9 cellular contexts compared by ENCODE assay signal in genomic region chr10:6128591-6129383, GRCh38. TPM values are rescaled to one million over a fixed set of nuclear protein-coding genes. Genes with fewer than 3 reads are reported as not detected.
A peak's percentile ranks its signal among the peaks of the same experiment; 100 is the strongest.
DNase-seq lines count a peak whose midpoint lies in the region; ATAC-seq and TF ChIP-seq lines count a peak whose summit lies in the region.
"Had no signal": no experiment of that assay in that cellular context is flagged by ENCODE, and none has a peak within 500 bp of the region (broad histone marks: within the 10 kb centered on the region; RNA-seq: fewer than 3 reads in every experiment).

No MANE protein-coding gene starts in this region.

- no peak overlapping the region for H2AFZ ChIP-seq in PC-9
- H2AFZ ChIP-seq in osteoblast (ENCODE audit: low read length), result no peak overlapping the region

- H3K9me2 ChIP-seq in PC-9 (ENCODE audit: insufficient read depth), result no peaks in the 10 kb centered on the region

- no peaks in the 10 kb centered on the region for H3K79me2 ChIP-seq in PC-9 (ENCODE audit: low read depth)
- H3K79me2 ChIP-seq in osteoblast (ENCODE audit: insufficient read depth, low read length), result no peaks in the 10 kb centered on the region

- H3K27me3 ChIP-seq in PC-9 (ENCODE audit: insufficient read depth, low read depth) (no peaks in the 10 kb centered on the region), osteoblast (ENCODE audit: insufficient read depth, low read length) (peaks cover 10% of the 10 kb centered on the region)

- DNase-seq in GM03348 (ENCODE audit: low spot score) (peak; percentile 58), PC-9 (peak in 1 of 2 experiments; percentile 43), fibroblast of peridontal ligament (ENCODE audit: extremely low read depth) (peak; percentile 30), osteoblast (ENCODE audit: insufficient read length, low spot score, missing footprints) (no peak), cerebellar cortex (ENCODE audit: low spot score) (no peak)
- DNase-seq: Karpas-422 had no signal

- no TSS peak for BruUV-seq in PC-9 (replicated peaks; lab: Mats Ljungman, UMichigan)

- no peak for TF ChIP-seq CTCF in PC-9 (conservative IDR thresholded peaks at IDR 0.05)
- TF ChIP-seq CTCF in osteoblast (IDR thresholded peaks at IDR 0.05; ENCODE audit: extremely low read depth, low read depth, low read length), result no peak

- CTCF ChIA-PET in PC-9 (lab: Charles Lee), result no interaction called here

- POLR2A ChIA-PET in PC-9 (lab: Charles Lee; ENCODE audit: unreplicated experiment), result no interaction called here

- H3K4me3 ChIP-seq in PC-9 (no peak overlapping the region), osteoblast (ENCODE audit: insufficient read depth, low read length) (no peak overlapping the region)
- H3K4me3 ChIP-seq: HAP-1 had no signal

- H3K27ac ChIP-seq in PC-9, result no peak overlapping the region
- no peak overlapping the region for H3K27ac ChIP-seq in osteoblast (ENCODE audit: low read depth, low read length)

- peak overlapping the region; percentile 26 for H3K4me2 ChIP-seq in PC-9
- peak overlapping the region; percentile 9 for H3K4me2 ChIP-seq in osteoblast (ENCODE audit: insufficient read depth, low read length)

- peaks cover 4% of the 10 kb centered on the region; the same call in 1 of the 2 replicates for H3K4me1 ChIP-seq in PC-9 (replicated peaks; ENCODE audit: insufficient read depth)
- peaks cover 6% of the 10 kb centered on the region for H3K4me1 ChIP-seq in osteoblast (ENCODE audit: insufficient read depth, low read length)

- intact Hi-C loops in PC-9 (cut with micrococcal nuclease; ENCODE audit: unreplicated experiment), result no loop called here

- H4K20me1 ChIP-seq in PC-9 (ENCODE audit: insufficient read depth) (no peaks in the 10 kb centered on the region), osteoblast (ENCODE audit: insufficient read depth, low read length) (no peaks in the 10 kb centered on the region)

- no peaks in the 10 kb centered on the region for H3F3A ChIP-seq in PC-9 (ENCODE audit: insufficient read depth, low read depth)

- H3K36me3 ChIP-seq in PC-9 (ENCODE audit: low read depth), result no peaks in the 10 kb centered on the region
- H3K36me3 ChIP-seq in osteoblast (ENCODE audit: insufficient read depth, low read length), result no peaks in the 10 kb centered on the region
- H3K36me3 ChIP-seq: HAP-1 had no signal

- H3K9me3 ChIP-seq in PC-9 (ENCODE audit: insufficient read depth, low read depth) (no peaks in the 10 kb centered on the region), osteoblast (ENCODE audit: low read depth, low read length) (no peaks in the 10 kb centered on the region)
- H3K9me3 ChIP-seq: HAP-1 had no signal

- ATAC-seq in GM18909 (IDR thresholded peaks at IDR 0.05; ENCODE audit: poor library complexity, unreplicated experiment), result no peak
- ATAC-seq in HG03175 (IDR thresholded peaks at IDR 0.05; ENCODE audit: unreplicated experiment), result no peak

RNA-seq across cellular contexts. Expression of gene RBM17, which starts 40.0 kb away (rescaled TPM):
- 98.2 and 131 TPM in 2 replicates for total RNA-seq in PC-9 (2021)
- 29.3 and 31.8 TPM in 2 replicates for total RNA-seq in osteoblast

Comparison
In these comparisons a context has a peak if more than half of its experiments do, and no peak if none do; other contexts are left out.
1. DNase-seq: peak in GM03348 (single experiment) and fibroblast of peridontal ligament (single experiment); none in osteoblast (single experiment) and cerebellar cortex (single experiment).